ENCODE assay signal across 9 cellular contexts in the genomic region with DNA sequence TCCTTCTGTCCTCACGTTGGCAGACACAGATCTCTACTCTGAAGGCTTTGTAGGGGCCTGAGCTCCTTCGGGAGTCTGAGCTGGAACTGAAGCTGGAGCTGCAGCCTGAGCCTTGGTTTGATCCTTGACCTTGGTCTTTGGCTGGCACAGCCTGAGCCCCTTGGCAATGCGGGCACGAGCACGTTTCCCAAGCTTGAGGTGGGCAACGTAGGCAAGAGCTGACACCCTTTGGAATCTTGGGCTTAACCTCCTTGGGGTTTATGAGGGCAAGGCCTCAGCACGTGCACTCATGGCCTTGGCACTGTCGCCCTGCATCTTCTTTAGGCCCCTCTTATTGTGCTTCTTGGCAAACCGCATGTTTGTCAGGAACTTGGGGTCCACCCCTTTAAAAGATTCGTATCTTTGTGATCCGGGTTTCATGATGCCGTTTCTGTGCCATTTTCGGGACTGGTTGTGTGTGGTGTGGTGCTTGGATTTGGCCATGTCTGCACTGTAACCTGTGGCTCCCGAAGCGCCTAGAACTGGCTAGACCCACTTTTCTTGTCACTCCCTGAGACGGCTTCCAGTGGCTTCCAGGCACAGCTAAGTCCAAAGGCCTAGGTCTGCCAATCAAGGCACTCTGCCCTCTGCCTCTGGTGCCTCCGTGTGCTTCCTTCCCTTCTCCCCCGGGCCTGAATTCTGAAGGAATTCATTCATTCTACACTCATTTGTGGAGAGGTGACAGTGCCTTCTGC. TPM values are rescaled to one million over a fixed set of nuclear protein-coding genes. Genes with fewer than 3 reads are reported as not detected.
DNase-seq lines count a peak whose midpoint lies in the region; ATAC-seq and TF ChIP-seq lines count a peak whose summit lies in the region.
"Had no signal": no experiment of that assay in that cellular context is flagged by ENCODE, and none has a peak within 500 bp of the region (broad histone marks: within the 10 kb centered on the region; RNA-seq: fewer than 3 reads in every experiment).

No MANE protein-coding gene starts in this region.

- H3K9me2 ChIP-seq in Loucy (replicated peaks; ENCODE audit: low read depth, low read length) = no peaks in the 10 kb centered on the region

- H3K9me3 ChIP-seq in CD8-positive, alpha-beta T cell (ENCODE audit: low read length) = no peaks in the 10 kb centered on the region
- no peaks in the 10 kb centered on the region for H3K9me3 ChIP-seq in Loucy (ENCODE audit: insufficient read depth, low read depth, low read length)
- H3K9me3 ChIP-seq in duodenal mucosa (ENCODE audit: control insufficient read depth in 1 of 2, low read length in 2 of 2) = no peaks in the 10 kb centered on the region

- H3K4me2 ChIP-seq in Loucy (ENCODE audit: low read depth, low read length, poor library complexity, severe bottlenecking) = peak overlapping the region; percentile 94

- H3K4me1 ChIP-seq in CD8-positive, alpha-beta T cell (ENCODE audit: insufficient read depth, low read length) = peaks cover 46% of the 10 kb centered on the region
- peaks cover 82% of the 10 kb centered on the region for H3K4me1 ChIP-seq in Loucy (ENCODE audit: insufficient read depth, low read length, poor library complexity, severe bottlenecking)
- H3K4me1 ChIP-seq in duodenal mucosa (ENCODE audit: control insufficient read depth in 1 of 2, insufficient read depth in 2 of 2, low read length in 2 of 2) = peaks cover 41 to 66% of the 10 kb centered on the region in 2 donors

- H3K4me3 ChIP-seq in CD8-positive, alpha-beta T cell (ENCODE audit: low read depth, low read length) = peak overlapping the region; percentile 73
- H3K4me3 ChIP-seq in Loucy (ENCODE audit: low read length, poor library complexity, severe bottlenecking) (peak overlapping the region; percentile 74), duodenal mucosa (ENCODE audit: low read depth in 1 of 2, low read length in 2 of 2) (peak overlapping the region; percentile 64 to 71), H7 (ENCODE audit: insufficient read depth, low read depth, low read length) (no peak overlapping the region)

- no peak overlapping the region for H2AFZ ChIP-seq in Loucy (ENCODE audit: low read length)

- H3K4me1 Mint-ChIP-seq in CD8-positive, alpha-beta T cell (ENCODE audit: low read depth) = peaks cover 79% of the 10 kb centered on the region
- peaks cover 34% of the 10 kb centered on the region for H3K4me1 Mint-ChIP-seq in neural crest cell

- H3K27ac ChIP-seq in CD8-positive, alpha-beta T cell (ENCODE audit: low read depth, low read length) = no peak overlapping the region
- H3K27ac ChIP-seq in duodenal mucosa (ENCODE audit: low read depth, low read length) = peak overlapping the region; percentile 59

- H3K79me2 ChIP-seq in Loucy (ENCODE audit: insufficient read depth, low read length) = peaks cover 37% of the 10 kb centered on the region

- TF ChIP-seq CTCF in CD8-positive, alpha-beta T cell (IDR thresholded peaks at IDR 0.05) = no peak
- TF ChIP-seq CTCF in Loucy (conservative IDR thresholded peaks at IDR 0.05; ENCODE audit: low read length) (no peak), neural crest cell (conservative IDR thresholded peaks at IDR 0.05) (no peak)

- DNase-seq in CD8-positive, alpha-beta T cell = no peak
- DNase-seq in neural crest cell (ENCODE audit: low read depth, low spot score) = no peak
- DNase-seq in H7 = no peak
- no peak for DNase-seq in NCI-H446 treated with DMSO at 0.1 percent for 48 hours (lab: John Stamatoyannopoulos, UW)
- DNase-seq: NCI-H446 had no signal

- no peaks in the 10 kb centered on the region for H4K20me1 ChIP-seq in Loucy (ENCODE audit: insufficient read depth, low read length, poor library complexity, severe bottlenecking)

- H3K36me3 Mint-ChIP-seq in CD8-positive, alpha-beta T cell = no peaks in the 10 kb centered on the region
- peaks cover 19% of the 10 kb centered on the region for H3K36me3 Mint-ChIP-seq in neural crest cell (ENCODE audit: low read depth)

- H3K9ac ChIP-seq in Loucy (ENCODE audit: low read depth, low read length, poor library complexity, severe bottlenecking) (peak overlapping the region; percentile 78), duodenal mucosa (ENCODE audit: low read depth in 1 of 2, low read length in 2 of 2) (peak overlapping the region; percentile 65 to 67)

- ATAC-seq in CD8-positive, alpha-beta T cell = no peak
- no peak for ATAC-seq in GM18873 (IDR thresholded peaks at IDR 0.05; ENCODE audit: low FRiP score, unreplicated experiment)
- no peak for ATAC-seq in GM19035 (IDR thresholded peaks at IDR 0.05; ENCODE audit: unreplicated experiment)

- H3F3A ChIP-seq in Loucy (ENCODE audit: low read depth) = no peaks in the 10 kb centered on the region

- POLR2A ChIA-PET in CD8-positive, alpha-beta T cell (lab: Charles Lee) = interaction anchor here (0.9 kb wide), 1 partner anchor 50 kb away, joined by 3 read pairs; no protein-coding TSS in a partner anchor

- intact Hi-C loops in CD8-positive, alpha-beta T cell (cut with DNase I, micrococcal nuclease) = loop anchor here (1.0 to 10.0 kb wide), 6 partner anchors 66 to 689 kb away; a partner anchor contains a TSS

- peak overlapping the region; percentile 87 for H3K27ac Mint-ChIP-seq in CD8-positive, alpha-beta T cell
- H3K27ac Mint-ChIP-seq in neural crest cell (ENCODE audit: unreplicated experiment) = peak overlapping the region; percentile 91

- no peaks in the 10 kb centered on the region for H3K9me3 Mint-ChIP-seq in CD8-positive, alpha-beta T cell
- H3K9me3 Mint-ChIP-seq in neural crest cell = no peaks in the 10 kb centered on the region

- H3K4me3 Mint-ChIP-seq in CD8-positive, alpha-beta T cell = peak overlapping the region; percentile 91
- peak overlapping the region; percentile 93 for H3K4me3 Mint-ChIP-seq in neural crest cell

- H3K27me3 Mint-ChIP-seq in CD8-positive, alpha-beta T cell (ENCODE audit: low read depth) = no peaks in the 10 kb centered on the region
- H3K27me3 Mint-ChIP-seq in neural crest cell (ENCODE audit: low read depth) = peaks cover 33% of the 10 kb centered on the region

- CTCF ChIA-PET in CD8-positive, alpha-beta T cell (lab: Charles Lee) = interaction anchor here (1.0 to 1.5 kb wide), 2 partner anchors 67 to 165 kb away, joined by 3 to 6 read pairs; no protein-coding TSS in a partner anchor

- H3K36me3 ChIP-seq in CD8-positive, alpha-beta T cell (ENCODE audit: insufficient read depth, low read length) = no peaks in the 10 kb centered on the region
- H3K36me3 ChIP-seq in Loucy (ENCODE audit: insufficient read depth, low read length) (no peaks in the 10 kb centered on the region), duodenal mucosa (ENCODE audit: control insufficient read depth in 1 of 2, insufficient read depth in 2 of 2, low read length in 2 of 2) (no peaks in the 10 kb centered on the region), H7 (replicated peaks; ENCODE audit: control insufficient read depth, insufficient read depth, low read length) (no peaks in the 10 kb centered on the region)

- H3K27me3 ChIP-seq in CD8-positive, alpha-beta T cell (ENCODE audit: insufficient read depth, low read length) = no peaks in the 10 kb centered on the region
- H3K27me3 ChIP-seq in Loucy (ENCODE audit: insufficient read depth, low read length, poor library complexity, severe bottlenecking) (no peaks in the 10 kb centered on the region), duodenal mucosa (ENCODE audit: control insufficient read depth in 1 of 2, insufficient read depth in 2 of 2, low read length in 2 of 2) (no peaks in the 10 kb centered on the region), H7 (ENCODE audit: control insufficient read depth, insufficient read depth, low read length) (peaks cover 17% of the 10 kb centered on the region)

RNA-seq across cellular contexts. Expression of a gene that starts 1.4 kb away (rescaled TPM):
- total RNA-seq in CD8-positive, alpha-beta T cell = 1 to 10 TPM; 4.0 to 4.2 TPM
- 22.6 and 23.6 TPM in 2 replicates for total RNA-seq in neural crest cell
- total RNA-seq in H7 (2014; rRNA removed; shearing (Covaris generic)) = 3.0 and 3.5 TPM in 2 replicates
